Comparison of ENCODE assay signal across 10 cellular contexts in the genomic region with DNA sequence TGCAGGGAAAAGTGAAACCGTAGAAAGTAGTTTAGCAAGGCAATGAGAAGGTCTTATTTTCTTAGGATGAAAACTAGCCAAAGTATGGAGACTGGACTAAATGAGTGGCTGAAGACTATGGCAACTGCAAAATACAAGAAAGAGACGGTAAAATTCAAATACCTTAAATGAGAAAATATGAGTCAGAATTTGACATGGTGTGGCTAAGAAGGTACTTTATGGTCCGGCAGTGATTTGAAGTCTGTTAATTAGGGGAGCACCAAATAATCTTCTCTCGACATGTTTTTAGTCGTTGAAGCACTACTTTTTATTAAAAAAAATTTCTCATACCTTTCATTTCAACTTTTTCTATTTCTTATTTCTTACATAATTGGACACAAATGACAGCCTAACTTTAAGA.
"Had no signal": no experiment of that assay in that cellular context is flagged by ENCODE, and none has a peak within 500 bp of the region (broad histone marks: within the 10 kb centered on the region; RNA-seq: fewer than 3 reads in every experiment).

No MANE protein-coding gene starts in this region.

- H3K4me1 ChIP-seq: HAP-1 had no signal

- H3K9me3 ChIP-seq: HAP-1 had no signal

- H3K4me2 ChIP-seq: GM23338 had no signal

- H2AFZ ChIP-seq: GM23248 had no signal

- H3K36me3 ChIP-seq: HAP-1 had no signal

- H3K9ac ChIP-seq: GM23248 had no signal

- H3K4me3 Mint-ChIP-seq: GM23338, H9, HFFc6 had no signal

- H3K9me3 Mint-ChIP-seq: GM23338, H9, HFFc6 had no signal

- H3K4me3 ChIP-seq: GM23248, GM23338, HAP-1 had no signal

- H3K27ac ChIP-seq: GM23248 had no signal

- FAIRE-seq: H54 had no signal

- ATAC-seq: HCT116 had no signal

- H3K27ac Mint-ChIP-seq: GM23338, H9, HFFc6 had no signal

- DNase-seq: GM23248, GOT3, H7, H9, HCEC 1CT, HFFc6 had no signal
